In genomic region chr17:44672479-44673093, GRCh38 we compare ENCODE assay signal across 9 cellular contexts. TPM values are rescaled to one million over a fixed set of nuclear protein-coding genes. Genes with fewer than 3 reads are reported as not detected.
DNase-seq lines count a peak whose midpoint lies in the region; ATAC-seq and TF ChIP-seq lines count a peak whose summit lies in the region.
"Had no signal": no experiment of that assay in that cellular context is flagged by ENCODE, and none has a peak within 500 bp of the region (broad histone marks: within the 10 kb centered on the region; RNA-seq: fewer than 3 reads in every experiment).

No MANE protein-coding gene starts in this region.

- no peak overlapping the region for H3K4me3 Mint-ChIP-seq in mesothelial cell of epicardium
- H3K4me3 Mint-ChIP-seq: activated naive CD8-positive, alpha-beta T cell had no signal

- H3K9me3 Mint-ChIP-seq in mesothelial cell of epicardium, result no peaks in the 10 kb centered on the region

- H3K36me3 Mint-ChIP-seq in mesothelial cell of epicardium, result no peaks in the 10 kb centered on the region
- H3K36me3 Mint-ChIP-seq: activated naive CD8-positive, alpha-beta T cell had no signal

- no peaks in the 10 kb centered on the region for H3K27me3 Mint-ChIP-seq in mesothelial cell of epicardium (ENCODE audit: low read depth)
- H3K27me3 Mint-ChIP-seq: activated naive CD8-positive, alpha-beta T cell had no signal

- H3K27ac Mint-ChIP-seq in mesothelial cell of epicardium, result no peak overlapping the region
- H3K27ac Mint-ChIP-seq: activated naive CD8-positive, alpha-beta T cell had no signal

- no peaks in the 10 kb centered on the region for H3K4me1 Mint-ChIP-seq in mesothelial cell of epicardium

- TF ChIP-seq CTCF in LNCAP (IDR thresholded peaks at IDR 0.05) (peak; percentile 51), mesothelial cell of epicardium (IDR thresholded peaks at IDR 0.05; ENCODE audit: unreplicated experiment) (peak; percentile 74)

- no peak for ATAC-seq in GM19463 (IDR thresholded peaks at IDR 0.05; ENCODE audit: unreplicated experiment)

- DNase-seq in EH (ENCODE audit: low read depth), result peak; percentile 47
- peak; percentile 25 for DNase-seq in astrocyte of the hippocampus (ENCODE audit: low read depth, low spot score)
- DNase-seq in mesothelial cell of epicardium (ENCODE audit: low spot score in 2 of 2, unreplicated experiment in 2 of 2), result no peak
- DNase-seq in HPDE6-E6E7 (ENCODE audit: extremely low spot score), result no peak
- DNase-seq in RPMI8226, result no peak
- DNase-seq in C1 segment of cervical spinal cord (lab: John Stamatoyannopoulos, UW), result no peak

RNA-seq across cellular contexts. Expression of gene MEIOC, which starts 16.3 kb away (rescaled TPM):
- 0.11 to 0.66 TPM (median 0.18 TPM) in 3 replicates for total RNA-seq in mesothelial cell of epicardium

RNA-seq across cellular contexts. Expression of gene CCDC43, which starts 17.0 kb away (rescaled TPM):
- 20.6 to 25.7 TPM (median 24.9 TPM) in 3 replicates for total RNA-seq in mesothelial cell of epicardium

RNA-seq across cellular contexts. Expression of gene DBF4B, which starts 35.9 kb away (rescaled TPM):
- total RNA-seq in mesothelial cell of epicardium, result 16.9 to 17.9 TPM (median 17.6 TPM) in 3 replicates

Comparison
In these comparisons a context has a peak if more than half of its experiments do, and no peak if none do; other contexts are left out.
1. DNase-seq: peak in EH (single experiment) and astrocyte of the hippocampus (single experiment); none in mesothelial cell of epicardium (0 of 2), HPDE6-E6E7 (single experiment), RPMI8226 (single experiment) and C1 segment of cervical spinal cord (0 of 14).